12 cellular contexts compared by ENCODE assay signal in genomic region chr3:30544811-30545210, GRCh38.
DNase-seq lines count a peak whose midpoint lies in the region; ATAC-seq and TF ChIP-seq lines count a peak whose summit lies in the region.
"Had no signal": no experiment of that assay in that cellular context is flagged by ENCODE, and none has a peak within 500 bp of the region (broad histone marks: within the 10 kb centered on the region; RNA-seq: fewer than 3 reads in every experiment).

No MANE protein-coding gene starts in this region.

- H3K36me3 ChIP-seq in mucosa of descending colon (ENCODE audit: low read depth), result no peaks in the 10 kb centered on the region

- no peak overlapping the region for H3K4me3 ChIP-seq in mucosa of descending colon
- H3K4me3 ChIP-seq: SK-N-MC had no signal

- DNase-seq in AG20443 (ENCODE audit: low spot score) (peak; percentile 66), LHCN-M2 (ENCODE audit: low read depth) (peak; percentile 93), dermis blood vessel endothelial cell (peak; percentile 99), mucosa of descending colon (peak in 1 of 3 donors; percentile 3), head of caudate nucleus (no peak)
- DNase-seq: cerebellar nuclear complex; DMS153; stimulated activated naive CD4-positive, alpha-beta T cell had no signal

- no peak for TF ChIP-seq CTCF in mucosa of descending colon (IDR thresholded peaks at IDR 0.05)

- no peaks in the 10 kb centered on the region for H3K4me1 ChIP-seq in mucosa of descending colon (ENCODE audit: low read depth)

- intact Hi-C loops in mucosa of descending colon (cut with DNase I, micrococcal nuclease), result no loop called here
- intact Hi-C loops in head of caudate nucleus (cut with DNase I), result no loop called here

- peak; percentile 31 for ATAC-seq in mucosa of descending colon
- no peak for ATAC-seq in HG02623 (IDR thresholded peaks at IDR 0.05; ENCODE audit: unreplicated experiment)
- no peak for ATAC-seq in GM19035 (IDR thresholded peaks at IDR 0.05; ENCODE audit: unreplicated experiment)
- ATAC-seq in HG03175 (IDR thresholded peaks at IDR 0.05; ENCODE audit: unreplicated experiment), result no peak

- H3K9me3 ChIP-seq in mucosa of descending colon, result no peaks in the 10 kb centered on the region

Comparison
In these comparisons a context has a peak if more than half of its experiments do, and no peak if none do; other contexts are left out.
1. DNase-seq: peak in AG20443 (single experiment), LHCN-M2 (single experiment) and dermis blood vessel endothelial cell (single experiment); none in head of caudate nucleus (0 of 42).